ENCODE assay signal across 9 cellular contexts in the genomic region with DNA sequence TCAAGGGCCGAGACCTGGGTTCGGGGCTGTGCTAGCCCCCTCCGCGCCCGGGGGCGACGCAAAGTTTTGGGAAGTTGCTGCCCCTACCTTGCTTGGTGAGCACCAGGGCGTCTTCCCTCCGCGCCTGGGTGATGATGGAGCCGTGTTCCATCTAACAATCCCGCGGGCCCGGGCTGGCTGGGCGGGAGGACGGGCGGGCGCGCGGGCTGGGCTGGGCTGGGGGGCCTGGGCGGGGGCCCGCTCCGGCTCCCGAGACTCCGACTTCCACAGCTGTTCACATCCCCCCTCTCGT. TPM values are rescaled to one million over a fixed set of nuclear protein-coding genes. Genes with fewer than 3 reads are reported as not detected.
DNase-seq lines count a peak whose midpoint lies in the region; ATAC-seq, FAIRE-seq and TF ChIP-seq lines count a peak whose summit lies in the region.
"Had no signal": no experiment of that assay in that cellular context is flagged by ENCODE, and none has a peak within 500 bp of the region (broad histone marks: within the 10 kb centered on the region; RNA-seq: fewer than 3 reads in every experiment).

No MANE protein-coding gene starts in this region.

- no peak for TF ChIP-seq EP300 in suprapubic skin (IDR thresholded peaks at IDR 0.05)

- H3K27me3 Mint-ChIP-seq in activated naive CD8-positive, alpha-beta T cell treated with anti-CD3 and anti-CD28 coated beads, Interleukin-2, amount 50 U/mL, for 24 hours, result peaks cover 4% of the 10 kb centered on the region

- peak overlapping the region; percentile 42 for H3K27ac Mint-ChIP-seq in activated naive CD8-positive, alpha-beta T cell treated with anti-CD3 and anti-CD28 coated beads, Interleukin-2, amount 50 U/mL, for 24 hours

- no peaks in the 10 kb centered on the region for H3K36me3 Mint-ChIP-seq in activated naive CD8-positive, alpha-beta T cell treated with anti-CD3 and anti-CD28 coated beads, Interleukin-2, amount 50 U/mL, for 24 hours (ENCODE audit: low read depth)

- no peaks in the 10 kb centered on the region for H3K9me3 ChIP-seq in iPS-20b (ENCODE audit: insufficient read depth, low read depth, low read length)
- no peaks in the 10 kb centered on the region for H3K9me3 ChIP-seq in suprapubic skin

- peak overlapping the region; percentile 94 for H3K4me3 ChIP-seq in iPS-20b (ENCODE audit: low read length)
- H3K4me3 ChIP-seq in suprapubic skin, result peak overlapping the region; percentile 83

- H3K36me3 ChIP-seq in iPS-20b (ENCODE audit: insufficient read depth, low read depth, low read length) (no peaks in the 10 kb centered on the region), suprapubic skin (no peaks in the 10 kb centered on the region)

- no CpG with 5 or more reads among the region's 26 CpGs for WGBS in suprapubic skin

- peaks cover 56% of the 10 kb centered on the region for H3K4me1 Mint-ChIP-seq in activated naive CD8-positive, alpha-beta T cell treated with anti-CD3 and anti-CD28 coated beads, Interleukin-2, amount 50 U/mL, for 24 hours

- no peak for FAIRE-seq in frontal cortex (lab: Jason Lieb, UNC)
- FAIRE-seq in GM12891 (lab: Jason Lieb, UNC), result no peak

- no peak for TF ChIP-seq CTCF in suprapubic skin (IDR thresholded peaks at IDR 0.05)

- no peaks in the 10 kb centered on the region for H3K9me3 Mint-ChIP-seq in activated naive CD8-positive, alpha-beta T cell treated with anti-CD3 and anti-CD28 coated beads, Interleukin-2, amount 50 U/mL, for 24 hours

- no peak for TF ChIP-seq POLR2A in suprapubic skin (IDR thresholded peaks at IDR 0.05)
- TF ChIP-seq POLR2A in GM12891 (IDR thresholded peaks at IDR 0.05; ENCODE audit: low read depth, low read length), result no peak

- H3K27me3 ChIP-seq in iPS-20b (ENCODE audit: insufficient read depth, low read length), result peaks cover 7% of the 10 kb centered on the region
- H3K27me3 ChIP-seq in suprapubic skin, result no peaks in the 10 kb centered on the region

- H3K9ac ChIP-seq in iPS-20b (ENCODE audit: low read depth, low read length), result peak overlapping the region; percentile 94; the same call in 1 of the 2 replicates

- peaks cover 33% of the 10 kb centered on the region; the same call in 1 of the 2 replicates for H3K4me1 ChIP-seq in iPS-20b (ENCODE audit: insufficient read depth, low read length)
- peaks cover 50% of the 10 kb centered on the region for H3K4me1 ChIP-seq in suprapubic skin

- peak overlapping the region; percentile 76 for H3K4me3 Mint-ChIP-seq in activated naive CD8-positive, alpha-beta T cell treated with anti-CD3 and anti-CD28 coated beads, Interleukin-2, amount 50 U/mL, for 24 hours

- DNase-seq in SIG-M5 treated with dmso at 0.1 percent for 504 hours (lab: John Stamatoyannopoulos, UW; ENCODE audit: unreplicated experiment) (peak; percentile 40), SIG-M5 (lab: John Stamatoyannopoulos, UW) (no peak), suprapubic skin (ENCODE audit: low spot score in 2 of 2) (no peak), frontal cortex (ENCODE audit: low spot score in 2 of 2) (no peak), GM12891 (ENCODE audit: insufficient read length, low spot score) (no peak)
- no peak for DNase-seq in activated naive CD8-positive, alpha-beta T cell treated with anti-CD3 and anti-CD28 coated beads, Interleukin-2, amount 50 U/mL, for 24 hours

- H3K27ac ChIP-seq in iPS-20b (ENCODE audit: low read length), result peak overlapping the region; percentile 92
- peak overlapping the region; percentile 100 for H3K27ac ChIP-seq in suprapubic skin

- peak; percentile 10 for ATAC-seq in HG03442 (IDR thresholded peaks at IDR 0.05; ENCODE audit: unreplicated experiment)
- ATAC-seq in activated naive CD8-positive, alpha-beta T cell treated with anti-CD3 and anti-CD28 coated beads, Interleukin-2, amount 50 U/mL, for 24 hours, result peak; percentile 14

TF ChIP-seq in GM12891, 5 proteins besides CTCF, POLR2A, EP300 and RAD21:
- no peak for TF ChIP-seq TAF1 (IDR thresholded peaks at IDR 0.05; ENCODE audit: low read depth, low read length)
- no peak for TF ChIP-seq POLR2AphosphoS5 (IDR thresholded peaks at IDR 0.05; ENCODE audit: low read depth, low read length)
- no peak for TF ChIP-seq PAX5 (IDR thresholded peaks at IDR 0.05; ENCODE audit: insufficient read depth, low read length, severe bottlenecking)
- TF ChIP-seq SPI1 (IDR thresholded peaks at IDR 0.05; ENCODE audit: low read depth, low read length), result no peak
- TF ChIP-seq POU2F2 (IDR thresholded peaks at IDR 0.05; ENCODE audit: low read depth, low read length), result no peak

RNA-seq across cellular contexts. Expression of a gene that starts 0.3 kb away (rescaled TPM):
- total RNA-seq in suprapubic skin (100 to 1,000 TPM; 147 to 240 (median 215) TPM), frontal cortex (14.7 TPM)
- polyA plus RNA-seq in GM12891 (2012; ENCODE audit: low read depth, missing spikeins), result 38.8 TPM

RNA-seq across cellular contexts. Expression of a gene that starts 27.7 kb away (rescaled TPM):
- total RNA-seq in suprapubic skin, result 10 to 100 TPM in 2 of 4 donors, 1 to 10 TPM in 2; 4.7 to 96.5 (median 10.0) TPM
- total RNA-seq in frontal cortex, result 1.6 TPM
- 0.64 TPM for polyA plus RNA-seq in GM12891 (2012; ENCODE audit: low read depth, missing spikeins)
- total RNA-seq: Daoy had no signal
